In genomic region chr1:248823517-248824001, GRCh38 we compare ENCODE assay signal across 12 cellular contexts. TPM values are rescaled to one million over a fixed set of nuclear protein-coding genes. Genes with fewer than 3 reads are reported as not detected.
DNase-seq lines count a peak whose midpoint lies in the region; ATAC-seq and TF ChIP-seq lines count a peak whose summit lies in the region.
"Had no signal": no experiment of that assay in that cellular context is flagged by ENCODE, and none has a peak within 500 bp of the region (broad histone marks: within the 10 kb centered on the region; RNA-seq: fewer than 3 reads in every experiment).

No MANE protein-coding gene starts in this region.

- H3K36me3 Mint-ChIP-seq in activated CD4-positive, alpha-beta T cell treated with anti-CD3 and anti-CD28 coated beads, Interleukin-2, amount 10 ng/mL, durations not matched to agents 24 days and 14 days (ENCODE audit: low read depth): peaks cover 40% of the 10 kb centered on the region
- peaks cover 6% of the 10 kb centered on the region for H3K36me3 Mint-ChIP-seq in T-helper 17 cell (ENCODE audit: low read depth)

- H3K4me3 Mint-ChIP-seq in activated CD4-positive, alpha-beta T cell treated with anti-CD3 and anti-CD28 coated beads, Interleukin-2, amount 10 ng/mL, durations not matched to agents 24 days and 14 days: peak overlapping the region; percentile 93
- H3K4me3 Mint-ChIP-seq in T-helper 17 cell: peak overlapping the region; percentile 99

- no peaks in the 10 kb centered on the region for H3K27me3 Mint-ChIP-seq in activated CD4-positive, alpha-beta T cell treated with anti-CD3 and anti-CD28 coated beads, Interleukin-2, amount 10 ng/mL, durations not matched to agents 24 days and 14 days
- H3K27me3 Mint-ChIP-seq in T-helper 17 cell: no peaks in the 10 kb centered on the region

- DNase-seq in activated CD4-positive, alpha-beta T cell treated with anti-CD3 and anti-CD28 coated beads, Interleukin-2, amount 10 ng/mL, durations not matched to agents 24 days and 14 days: no peak
- DNase-seq in activated CD4-positive, alpha-beta T cell treated with anti-CD3 and anti-CD28 coated beads, Interleukin-2, amount 50 U/mL, for 4 hours: no peak
- DNase-seq in T-helper 17 cell (no peak), fibroblast of lung (ENCODE audit: low read depth in 2 of 2) (peak in 1 of 2 donors; percentile 96), T1000 (lab: John Stamatoyannopoulos, UW) (no peak), erythroblast (lab: John Stamatoyannopoulos, UW) (no peak)
- DNase-seq: activated CD4-positive, alpha-beta T cell treated with anti-CD3 and anti-CD28 coated beads, Interleukin-2, amount 50 U/mL, for 1 hour; NCI-H2081 had no signal

- H3K4me3 ChIP-seq in fibroblast of lung (replicated peaks in 1 of 4; ENCODE audit: control extremely low read depth in 1 of 4, insufficient read depth in 1 of 4, low read depth in 3 of 4, low read length in 4 of 4) (peak overlapping the region; percentile 14 to 91 (median 32)), skeletal muscle satellite cell (ENCODE audit: low read length) (peak overlapping the region; percentile 82)
- H3K4me3 ChIP-seq: HAP-1 had no signal

- H3K79me2 ChIP-seq in fibroblast of lung (ENCODE audit: control insufficient read depth, insufficient read depth, low read length): peaks cover 62% of the 10 kb centered on the region

- intact Hi-C loops in activated CD4-positive, alpha-beta T cell treated with anti-CD3 and anti-CD28 coated beads, Interleukin-2, amount 10 ng/mL, durations not matched to agents 24 days and 14 days (cut with micrococcal nuclease): no loop called here

- H3K9me3 ChIP-seq in T-helper 17 cell (ENCODE audit: control insufficient read depth, low read length, poor library complexity, severe bottlenecking): no peaks in the 10 kb centered on the region
- H3K9me3 ChIP-seq in fibroblast of lung (ENCODE audit: control insufficient read depth, insufficient read depth, low read depth, low read length): no peaks in the 10 kb centered on the region
- H3K9me3 ChIP-seq in skeletal muscle satellite cell (replicated peaks; ENCODE audit: low read length): no peaks in the 10 kb centered on the region
- H3K9me3 ChIP-seq: Caco-2, HAP-1 had no signal

- H4K20me1 ChIP-seq in fibroblast of lung (ENCODE audit: control insufficient read depth, extremely low read depth, insufficient read depth, low read length): peaks cover 2% of the 10 kb centered on the region

- peak overlapping the region; percentile 98 for H3K27ac ChIP-seq in fibroblast of lung (ENCODE audit: insufficient read depth, low read length)

- H3K4me1 ChIP-seq in fibroblast of lung (ENCODE audit: control insufficient read depth, extremely low read depth, insufficient read depth, low read length): peaks cover 44% of the 10 kb centered on the region
- peaks cover 56% of the 10 kb centered on the region for H3K4me1 ChIP-seq in skeletal muscle satellite cell (ENCODE audit: control insufficient read depth, insufficient read depth, low read length)

- peak overlapping the region; percentile 35 for H3K27ac Mint-ChIP-seq in activated CD4-positive, alpha-beta T cell treated with anti-CD3 and anti-CD28 coated beads, Interleukin-2, amount 10 ng/mL, durations not matched to agents 24 days and 14 days
- H3K27ac Mint-ChIP-seq in T-helper 17 cell: peak overlapping the region; percentile 98

- no peak for TF ChIP-seq CTCF in fibroblast of lung (conservative IDR thresholded peaks at IDR 0.05 in 1 of 2, IDR thresholded peaks at IDR 0.05 in 1 of 2; ENCODE audit: low read depth in 1 of 2, low read length in 2 of 2)

- peaks cover 4% of the 10 kb centered on the region for H3K36me3 ChIP-seq in fibroblast of lung (ENCODE audit: control insufficient read depth, insufficient read depth, low read length)
- H3K36me3 ChIP-seq in skeletal muscle satellite cell (ENCODE audit: insufficient read depth, low read length): peaks cover 46% of the 10 kb centered on the region

- H3K4me2 ChIP-seq in fibroblast of lung (ENCODE audit: extremely low read depth, insufficient read depth, low read length): peak overlapping the region; percentile 92
- H3K4me2 ChIP-seq in skeletal muscle satellite cell (ENCODE audit: low read length): peak overlapping the region; percentile 95

- peaks cover 3% of the 10 kb centered on the region for H3K9me3 Mint-ChIP-seq in activated CD4-positive, alpha-beta T cell treated with anti-CD3 and anti-CD28 coated beads, Interleukin-2, amount 10 ng/mL, durations not matched to agents 24 days and 14 days

- no peak overlapping the region for H3K9ac ChIP-seq in fibroblast of lung (ENCODE audit: insufficient read depth, low read length)
- H3K9ac ChIP-seq in skeletal muscle satellite cell (ENCODE audit: low read depth, low read length): peak overlapping the region; percentile 89

- no peaks in the 10 kb centered on the region for H3K27me3 ChIP-seq in fibroblast of lung (ENCODE audit: control insufficient read depth, insufficient read depth, low read length)
- no peaks in the 10 kb centered on the region for H3K27me3 ChIP-seq in skeletal muscle satellite cell (ENCODE audit: control insufficient read depth, insufficient read depth, low read length)

- ATAC-seq in T-helper 17 cell (no peak), GM19351 (IDR thresholded peaks at IDR 0.05; ENCODE audit: unreplicated experiment) (no peak)

- H2AFZ ChIP-seq in fibroblast of lung (ENCODE audit: low read length): no peak overlapping the region

- peaks cover 53% of the 10 kb centered on the region for H3K4me1 Mint-ChIP-seq in activated CD4-positive, alpha-beta T cell treated with anti-CD3 and anti-CD28 coated beads, Interleukin-2, amount 10 ng/mL, durations not matched to agents 24 days and 14 days
- H3K4me1 Mint-ChIP-seq in T-helper 17 cell: peaks cover 63% of the 10 kb centered on the region

- TF ChIP-seq POLR2A in erythroblast (IDR thresholded peaks at IDR 0.05; ENCODE audit: low read length): no peak

RNA-seq across cellular contexts. Expression of gene SH3BP5L, which starts 2.2 kb away (rescaled TPM):
- total RNA-seq in activated CD4-positive, alpha-beta T cell treated with anti-CD3 and anti-CD28 coated beads, Interleukin-2, amount 10 ng/mL, durations not matched to agents 24 days and 14 days: 27.5 and 28.2 TPM in 2 replicates
- total RNA-seq in T-helper 17 cell: 10 to 100 TPM; 13.3 to 20.0 TPM
- 19.8 and 20.3 TPM in 2 replicates for total RNA-seq in fibroblast of lung
- 17.5 and 17.9 TPM in 2 replicates for polyA plus RNA-seq in fibroblast of lung
- polyA plus RNA-seq in fibroblast of lung (2012): 20.3 and 22.0 TPM in 2 replicates
- 21.1 and 22.9 TPM in 2 replicates for polyA minus RNA-seq in fibroblast of lung (ENCODE audit: low replicate concordance)
- total RNA-seq in skeletal muscle satellite cell (2012; rRNA removed): 19.0 and 27.3 TPM in 2 replicates

RNA-seq across cellular contexts. Expression of gene ZNF672, which starts 14.5 kb away (rescaled TPM):
- total RNA-seq in activated CD4-positive, alpha-beta T cell treated with anti-CD3 and anti-CD28 coated beads, Interleukin-2, amount 10 ng/mL, durations not matched to agents 24 days and 14 days: 44.0 and 48.8 TPM in 2 replicates
- 10 to 100 TPM; 23.1 to 28.8 TPM for total RNA-seq in T-helper 17 cell
- total RNA-seq in fibroblast of lung: 11.6 and 15.5 TPM in 2 replicates
- 10.3 and 13.8 TPM in 2 replicates for polyA plus RNA-seq in fibroblast of lung
- polyA plus RNA-seq in fibroblast of lung (2012): 8.4 and 11.0 TPM in 2 replicates
- 25.9 and 49.4 TPM in 2 replicates for polyA minus RNA-seq in fibroblast of lung (ENCODE audit: low replicate concordance)
- total RNA-seq in skeletal muscle satellite cell (2012; rRNA removed): 12.4 and 15.5 TPM in 2 replicates

RNA-seq across cellular contexts. Expression of gene ZNF692, which starts 35.3 kb away (rescaled TPM):
- total RNA-seq in activated CD4-positive, alpha-beta T cell treated with anti-CD3 and anti-CD28 coated beads, Interleukin-2, amount 10 ng/mL, durations not matched to agents 24 days and 14 days: 94.9 and 100 TPM in 2 replicates
- 10 to 100 TPM; 35.0 to 41.4 TPM for total RNA-seq in T-helper 17 cell
- 16.2 and 16.7 TPM in 2 replicates for total RNA-seq in fibroblast of lung
- polyA plus RNA-seq in fibroblast of lung: 7.6 and 9.3 TPM in 2 replicates
- polyA plus RNA-seq in fibroblast of lung (2012): 7.5 and 10.6 TPM in 2 replicates
- 2.8 and 9.0 TPM in 2 replicates for polyA minus RNA-seq in fibroblast of lung (ENCODE audit: low replicate concordance)
- 11.4 and 19.4 TPM in 2 replicates for total RNA-seq in skeletal muscle satellite cell (2012; rRNA removed)
